ENCODE assay signal across 8 cellular contexts in the genomic region with DNA sequence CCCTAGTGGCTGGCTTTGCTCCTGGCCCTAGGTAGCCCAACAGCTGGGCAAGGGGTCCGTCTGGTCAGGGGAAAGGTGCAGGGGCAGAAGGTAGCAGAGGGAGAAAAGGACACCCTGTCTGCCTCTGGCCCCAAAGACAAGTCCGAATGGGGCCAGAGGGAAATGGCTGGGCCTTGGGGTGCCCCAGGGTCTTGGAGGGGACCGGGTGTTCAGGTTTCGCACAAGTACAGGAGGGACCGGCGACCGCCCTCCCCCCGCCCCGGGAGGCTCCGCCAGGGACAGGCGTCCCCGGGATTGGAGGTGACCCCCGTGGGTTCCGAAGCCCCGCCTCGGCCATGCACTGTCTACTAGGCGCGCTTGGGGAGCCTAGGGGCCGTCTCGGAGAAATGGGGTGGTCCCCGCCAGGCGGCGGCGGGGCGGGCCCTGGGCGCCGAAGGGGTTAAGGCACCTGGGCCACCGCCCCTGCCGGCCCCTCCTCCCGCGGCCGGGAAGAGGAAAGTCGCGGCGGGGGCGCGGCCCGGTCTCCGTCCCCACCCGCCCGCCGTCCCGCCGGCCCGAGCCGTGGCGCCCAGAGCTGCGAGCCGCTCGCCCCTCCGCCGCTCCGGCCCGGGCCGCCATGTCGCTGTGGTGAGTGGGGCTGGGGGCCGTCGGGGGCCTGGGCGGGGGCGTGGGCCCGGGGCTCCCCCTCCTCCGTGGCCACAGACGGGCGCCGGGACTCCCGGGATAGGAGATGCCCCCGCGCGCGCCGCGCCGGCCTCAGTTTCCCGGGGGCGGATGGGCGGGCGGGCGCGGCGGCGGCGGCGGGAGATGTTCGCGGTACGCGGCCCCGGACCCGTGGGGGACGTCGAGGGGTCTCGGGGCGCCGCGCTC. TPM values are rescaled to one million over a fixed set of nuclear protein-coding genes. Genes with fewer than 3 reads are reported as not detected.
A peak's percentile ranks its signal among the peaks of the same experiment; 100 is the strongest.
DNase-seq lines count a peak whose midpoint lies in the region; ATAC-seq, FAIRE-seq and TF ChIP-seq lines count a peak whose summit lies in the region.

A gene with protein sequence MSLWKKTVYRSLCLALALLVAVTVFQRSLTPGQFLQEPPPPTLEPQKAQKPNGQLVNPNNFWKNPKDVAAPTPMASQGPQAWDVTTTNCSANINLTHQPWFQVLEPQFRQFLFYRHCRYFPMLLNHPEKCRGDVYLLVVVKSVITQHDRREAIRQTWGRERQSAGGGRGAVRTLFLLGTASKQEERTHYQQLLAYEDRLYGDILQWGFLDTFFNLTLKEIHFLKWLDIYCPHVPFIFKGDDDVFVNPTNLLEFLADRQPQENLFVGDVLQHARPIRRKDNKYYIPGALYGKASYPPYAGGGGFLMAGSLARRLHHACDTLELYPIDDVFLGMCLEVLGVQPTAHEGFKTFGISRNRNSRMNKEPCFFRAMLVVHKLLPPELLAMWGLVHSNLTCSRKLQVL (plus strand): TSS at position 523 of the 870 bp plus-strand sequence. CDS start 94 bp downstream, at position 617.

- H3K9me3 Mint-ChIP-seq in activated CD4-positive, alpha-beta T cell treated with anti-CD3 and anti-CD28 coated beads, Interleukin-2, amount 10 ng/mL, durations not matched to agents 24 days and 14 days = no peaks in the 10 kb centered on the region
- no peaks in the 10 kb centered on the region for H3K9me3 Mint-ChIP-seq in activated CD4-positive, alpha-beta T cell treated with anti-CD3 and anti-CD28 coated beads for 36 hours (ENCODE audit: low read depth)
- H3K9me3 Mint-ChIP-seq in activated T-helper 17 cell treated with anti-CD3 and anti-CD28 coated beads, Interleukin-2, amount 50 U/mL, for 72 hours = no peaks in the 10 kb centered on the region

- H3K27me3 Mint-ChIP-seq in activated CD4-positive, alpha-beta T cell treated with anti-CD3 and anti-CD28 coated beads, Interleukin-2, amount 10 ng/mL, durations not matched to agents 24 days and 14 days = peaks cover 31% of the 10 kb centered on the region
- H3K27me3 Mint-ChIP-seq in activated CD4-positive, alpha-beta T cell treated with anti-CD3 and anti-CD28 coated beads for 36 hours = peaks cover 28% of the 10 kb centered on the region
- H3K27me3 Mint-ChIP-seq in activated T-helper 17 cell treated with anti-CD3 and anti-CD28 coated beads, Interleukin-2, amount 50 U/mL, for 72 hours = peaks cover 35% of the 10 kb centered on the region

- H3K9me3 ChIP-seq in kidney (ENCODE audit: control insufficient read depth in 1 of 2, low read length in 2 of 2) (no peaks in the 10 kb centered on the region), tibial nerve (no peaks in the 10 kb centered on the region)

- H3K27ac Mint-ChIP-seq in activated CD4-positive, alpha-beta T cell treated with anti-CD3 and anti-CD28 coated beads, Interleukin-2, amount 10 ng/mL, durations not matched to agents 24 days and 14 days = no peak within 1 kb of the TSS
- no peak within 1 kb of the TSS for H3K27ac Mint-ChIP-seq in activated CD4-positive, alpha-beta T cell treated with anti-CD3 and anti-CD28 coated beads for 36 hours
- H3K27ac Mint-ChIP-seq in activated T-helper 17 cell treated with anti-CD3 and anti-CD28 coated beads, Interleukin-2, amount 50 U/mL, for 72 hours = no peak within 1 kb of the TSS

- H3K4me3 Mint-ChIP-seq in activated CD4-positive, alpha-beta T cell treated with anti-CD3 and anti-CD28 coated beads, Interleukin-2, amount 10 ng/mL, durations not matched to agents 24 days and 14 days = peak within 1 kb of the TSS; percentile 32
- H3K4me3 Mint-ChIP-seq in activated CD4-positive, alpha-beta T cell treated with anti-CD3 and anti-CD28 coated beads for 36 hours = no peak within 1 kb of the TSS
- peak within 1 kb of the TSS; percentile 45 for H3K4me3 Mint-ChIP-seq in activated T-helper 17 cell treated with anti-CD3 and anti-CD28 coated beads, Interleukin-2, amount 50 U/mL, for 72 hours

- POLR2A ChIA-PET in activated CD4-positive, alpha-beta T cell treated with anti-CD3 and anti-CD28 coated beads for 36 hours (lab: Charles Lee) = no interaction called here

- no peak for FAIRE-seq in kidney (lab: Jason Lieb, UNC)
- no peak for FAIRE-seq in HTR-8/SVneo (lab: Jason Lieb, UNC)

- no peak for DNase-seq in activated CD4-positive, alpha-beta T cell treated with anti-CD3 and anti-CD28 coated beads, Interleukin-2, amount 10 ng/mL, durations not matched to agents 24 days and 14 days
- no peak for DNase-seq in activated CD4-positive, alpha-beta T cell treated with anti-CD3 and anti-CD28 coated beads for 36 hours
- DNase-seq in kidney = peak; percentile 78
- DNase-seq in tibial nerve (ENCODE audit: low spot score in 2 of 2) = no peak
- no peak for DNase-seq in HTR-8/SVneo (ENCODE audit: insufficient read length, low spot score)
- no peak for DNase-seq in NCI-H226

- no peak for TF ChIP-seq POLR2A in tibial nerve (IDR thresholded peaks at IDR 0.05)

- no peak for TF ChIP-seq CTCF in kidney (IDR thresholded peaks at IDR 0.05; ENCODE audit: borderline replicate concordance, extremely low read depth, insufficient read depth)
- no peak for TF ChIP-seq CTCF in tibial nerve (IDR thresholded peaks at IDR 0.05)

- peaks cover 13% of the 10 kb centered on the region for H3K4me1 Mint-ChIP-seq in activated CD4-positive, alpha-beta T cell treated with anti-CD3 and anti-CD28 coated beads, Interleukin-2, amount 10 ng/mL, durations not matched to agents 24 days and 14 days
- peaks cover 18% of the 10 kb centered on the region for H3K4me1 Mint-ChIP-seq in activated CD4-positive, alpha-beta T cell treated with anti-CD3 and anti-CD28 coated beads for 36 hours
- H3K4me1 Mint-ChIP-seq in activated T-helper 17 cell treated with anti-CD3 and anti-CD28 coated beads, Interleukin-2, amount 50 U/mL, for 72 hours = peaks cover 4% of the 10 kb centered on the region

- ATAC-seq in activated CD4-positive, alpha-beta T cell treated with anti-CD3 and anti-CD28 coated beads for 36 hours = no peak
- no peak for ATAC-seq in activated T-helper 17 cell treated with anti-CD3 and anti-CD28 coated beads, Interleukin-2, amount 50 U/mL, for 72 hours (replicated peaks)
- no peak for ATAC-seq in GM19035 (IDR thresholded peaks at IDR 0.05; ENCODE audit: unreplicated experiment)

- H3K36me3 Mint-ChIP-seq in activated CD4-positive, alpha-beta T cell treated with anti-CD3 and anti-CD28 coated beads, Interleukin-2, amount 10 ng/mL, durations not matched to agents 24 days and 14 days (ENCODE audit: low read depth) = no peaks in the 10 kb centered on the region
- no peaks in the 10 kb centered on the region for H3K36me3 Mint-ChIP-seq in activated CD4-positive, alpha-beta T cell treated with anti-CD3 and anti-CD28 coated beads for 36 hours (ENCODE audit: low read depth)
- no peaks in the 10 kb centered on the region for H3K36me3 Mint-ChIP-seq in activated T-helper 17 cell treated with anti-CD3 and anti-CD28 coated beads, Interleukin-2, amount 50 U/mL, for 72 hours (ENCODE audit: low read depth)

- H3K27ac ChIP-seq in kidney (ENCODE audit: low read depth in 2 of 2, low read length in 2 of 2) (no peak within 1 kb of the TSS), tibial nerve (peak within 1 kb of the TSS in 2 of 4 donors; percentile 42 to 74)

- H3K4me3 ChIP-seq in kidney (ENCODE audit: low read length in 2 of 2) (no peak within 1 kb of the TSS), tibial nerve (peak within 1 kb of the TSS; percentile 16 to 57 (median 31))

- no peak within 1 kb of the TSS for H3K9ac ChIP-seq in kidney (ENCODE audit: low read length in 2 of 2)

- H3K4me1 ChIP-seq in kidney (ENCODE audit: control insufficient read depth in 1 of 2, insufficient read depth in 1 of 2, low read depth in 1 of 2, low read length in 2 of 2) = peaks cover 0 to 7% of the 10 kb centered on the region in 2 donors
- peaks cover 0 to 35% (median 18%) of the 10 kb centered on the region in 4 donors for H3K4me1 ChIP-seq in tibial nerve

- H3K27me3 ChIP-seq in tibial nerve = peaks cover 0 to 26% of the 10 kb centered on the region in 2 donors

- no peak for TF ChIP-seq EP300 in tibial nerve (IDR thresholded peaks at IDR 0.05)

- H3K36me3 ChIP-seq in kidney (ENCODE audit: control insufficient read depth in 1 of 2, insufficient read depth in 2 of 2, low read length in 2 of 2) = no peaks in the 10 kb centered on the region
- no peaks in the 10 kb centered on the region for H3K36me3 ChIP-seq in tibial nerve

- intact Hi-C loops in activated CD4-positive, alpha-beta T cell treated with anti-CD3 and anti-CD28 coated beads, Interleukin-2, amount 10 ng/mL, durations not matched to agents 24 days and 14 days (cut with micrococcal nuclease) = no loop called here
- intact Hi-C loops in activated CD4-positive, alpha-beta T cell treated with anti-CD3 and anti-CD28 coated beads for 36 hours (cut with DNase I, micrococcal nuclease) = no loop called here
- intact Hi-C loops in kidney (cut with DNase I) = no loop called here

- CTCF ChIA-PET in activated CD4-positive, alpha-beta T cell treated with anti-CD3 and anti-CD28 coated beads for 36 hours (lab: Charles Lee) = interaction anchor here (0.9 to 2.2 kb wide), 3 partner anchors 10 to 18 kb away, joined by 3 to 5 read pairs (median 4); no protein-coding TSS in a partner anchor

- 15 to 21% methylated on average over 17 to 30 of the region's 95 CpGs for WGBS in tibial nerve, 2 donors

RNA-seq across cellular contexts. Expression of the gene that starts here (rescaled TPM):
- not detected in 2 replicates for total RNA-seq in activated CD4-positive, alpha-beta T cell treated with anti-CD3 and anti-CD28 coated beads, Interleukin-2, amount 10 ng/mL, durations not matched to agents 24 days and 14 days
- not detected for total RNA-seq in activated CD4-positive, alpha-beta T cell treated with anti-CD3 and anti-CD28 coated beads for 36 hours
- total RNA-seq in activated T-helper 17 cell treated with anti-CD3 and anti-CD28 coated beads, Interleukin-2, amount 50 U/mL, for 72 hours = under 1 TPM in 1 of 2 donors, not detected in 1; 0.19 TPM
- 9.3 TPM for total RNA-seq in kidney
- 2.4 TPM for polyA plus RNA-seq in kidney (ENCODE audit: insufficient read depth, low read depth, low replicate concordance)
- 1 to 10 TPM; 2.6 to 3.3 (median 3.0) TPM for total RNA-seq in tibial nerve

Comparison
In these comparisons a context has a peak if more than half of its experiments do, and no peak if none do; other contexts are left out.
1. H3K4me3 ChIP-seq: peak in tibial nerve (4 of 4); none in kidney (0 of 2).